ENCODE assay signal across 9 cellular contexts in genomic region chr17:76564991-76565727, GRCh38. TPM values are rescaled to one million over a fixed set of nuclear protein-coding genes. Genes with fewer than 3 reads are reported as not detected.
A peak's percentile ranks its signal among the peaks of the same experiment; 100 is the strongest.
DNase-seq lines count a peak whose midpoint lies in the region; ATAC-seq and TF ChIP-seq lines count a peak whose summit lies in the region.
"Not testable (repeated sequence)": the region's sequence is repeated elsewhere in the genome, so short reads cannot be mapped to it uniquely, and the experiment has no call there.
"Had no signal": no experiment of that assay in that cellular context is flagged by ENCODE, and none has a peak within 500 bp of the region (broad histone marks: within the 10 kb centered on the region; RNA-seq: fewer than 3 reads in every experiment).

No MANE protein-coding gene starts in this region.

- H3K27ac ChIP-seq in CD8-positive, alpha-beta memory T cell (ENCODE audit: low read depth, low read length); OCI-LY7 (ENCODE audit: low read depth, low read length, poor library complexity, severe bottlenecking): not testable (repeated sequence)

- H3K36me3 ChIP-seq in CD8-positive, alpha-beta memory T cell (ENCODE audit: insufficient read depth, low read length) = peaks cover 32% of the 10 kb centered on the region
- peaks cover 70% of the 10 kb centered on the region for H3K36me3 ChIP-seq in OCI-LY7 (ENCODE audit: insufficient read depth, low read length)
- H3K36me3 ChIP-seq in mucosa of descending colon (ENCODE audit: low read depth) = not testable (repeated sequence)

- H3K4me1 Mint-ChIP-seq in CD8-positive, alpha-beta memory T cell = peaks cover 56 to 72% (median 65%) of the 10 kb centered on the region in 3 donors
- H3K4me1 Mint-ChIP-seq in activated naive CD8-positive, alpha-beta T cell treated with anti-CD3 and anti-CD28 coated beads for 36 hours = peaks cover 57% of the 10 kb centered on the region

- H3K4me3 Mint-ChIP-seq in CD8-positive, alpha-beta memory T cell = peak overlapping the region in 1 of 7 donors; percentile 13
- not testable (repeated sequence) for H3K4me3 Mint-ChIP-seq in activated naive CD8-positive, alpha-beta T cell treated with anti-CD3 and anti-CD28 coated beads for 36 hours

- not testable (repeated sequence) for H3K9me2 ChIP-seq in OCI-LY7 (ENCODE audit: insufficient read depth, low read length)

- CTCF ChIA-PET in CD8-positive, alpha-beta memory T cell (lab: Charles Lee) = interaction anchor here (1.3 to 3.3 kb wide), 2 partner anchors 42 to 179 kb away, joined by 3 to 18 read pairs; no protein-coding TSS in a partner anchor
- CTCF ChIA-PET in OCI-LY7 (lab: Charles Lee; ENCODE audit: unreplicated experiment) = not testable (repeated sequence)

- peaks cover 36% of the 10 kb centered on the region for H3K4me1 ChIP-seq in CD8-positive, alpha-beta memory T cell (ENCODE audit: insufficient read depth, low read length)
- H3K4me1 ChIP-seq in OCI-LY7 (ENCODE audit: insufficient read depth, low read length, poor library complexity, severe bottlenecking) = peaks cover 48% of the 10 kb centered on the region
- H3K4me1 ChIP-seq in mucosa of descending colon (ENCODE audit: low read depth) = not testable (repeated sequence)

- intact Hi-C loops in OCI-LY7 (cut with micrococcal nuclease; ENCODE audit: unreplicated experiment); mucosa of descending colon (cut with DNase I, micrococcal nuclease): not testable (repeated sequence)

- peak overlapping the region in 7 of 8 donors; percentile 18 to 89 (median 80) for H3K27ac Mint-ChIP-seq in CD8-positive, alpha-beta memory T cell
- peak overlapping the region; percentile 23 for H3K27ac Mint-ChIP-seq in activated naive CD8-positive, alpha-beta T cell treated with anti-CD3 and anti-CD28 coated beads for 36 hours

- peaks cover 17 to 61% (median 21%) of the 10 kb centered on the region in 3 donors for H3K36me3 Mint-ChIP-seq in CD8-positive, alpha-beta memory T cell
- H3K36me3 Mint-ChIP-seq in activated naive CD8-positive, alpha-beta T cell treated with anti-CD3 and anti-CD28 coated beads for 36 hours = peaks cover 51% of the 10 kb centered on the region

- H3K27me3 Mint-ChIP-seq in CD8-positive, alpha-beta memory T cell; activated naive CD8-positive, alpha-beta T cell treated with anti-CD3 and anti-CD28 coated beads for 36 hours: not testable (repeated sequence)

- not testable (repeated sequence) for H3K4me3 ChIP-seq in CD8-positive, alpha-beta memory T cell (ENCODE audit: low read length); OCI-LY7 (ENCODE audit: low read depth, low read length, poor library complexity, severe bottlenecking); mucosa of descending colon

- not testable (repeated sequence) for H3K9me3 Mint-ChIP-seq in CD8-positive, alpha-beta memory T cell; activated naive CD8-positive, alpha-beta T cell treated with anti-CD3 and anti-CD28 coated beads for 36 hours

- not testable (repeated sequence) for H3K9me3 ChIP-seq in CD8-positive, alpha-beta memory T cell (ENCODE audit: low read length); OCI-LY7 (ENCODE audit: low read length); mucosa of descending colon

- H3K4me2 ChIP-seq in OCI-LY7 (ENCODE audit: low read length) = 0 out of 2 replicates have a peak overlapping the region, but pooled peaks have one; percentile 11

- not testable (repeated sequence) for TF ChIP-seq CTCF in OCI-LY7 (conservative IDR thresholded peaks at IDR 0.05; ENCODE audit: low read length); mucosa of descending colon (IDR thresholded peaks at IDR 0.05)

- ATAC-seq in activated CD4-positive, CD25-positive, alpha-beta regulatory T cell treated with anti-CD3 and anti-CD28 coated beads, Interleukin-2, amount 50 U/mL, for 24 hours = peak; percentile 86 to 87
- ATAC-seq in esophagus mucosa (peak; percentile 59), mucosa of descending colon (peak; percentile 35)
- ATAC-seq in stimulated activated naive CD8-positive, alpha-beta T cell treated with anti-CD3 and anti-CD28 coated beads, Interleukin-15, Interleukin-2, amounts not matched to agents 100 U/mL and 50 U/mL, for 24 hours = peak; percentile 58

- H2AFZ ChIP-seq in OCI-LY7 (ENCODE audit: low read length) = not testable (repeated sequence)

- H4K20me1 ChIP-seq in OCI-LY7 (ENCODE audit: insufficient read depth, low read length) = peaks cover 30% of the 10 kb centered on the region

- not testable (repeated sequence) for BruUV-seq in OCI-LY7 (replicated peaks; lab: Mats Ljungman, UMichigan)

- POLR2A ChIA-PET in CD8-positive, alpha-beta memory T cell (lab: Charles Lee) = not testable (repeated sequence)
- POLR2A ChIA-PET in OCI-LY7 (lab: Charles Lee) = interaction anchor here (3.6 kb wide), 1 partner anchor 8 kb away, joined by 21 read pairs; no protein-coding TSS in a partner anchor

- peak in 1 of 5 donors; percentile 27 for DNase-seq in CD8-positive, alpha-beta memory T cell
- peak; percentile 48 for DNase-seq in HT1080 (ENCODE audit: low read depth)
- not testable (repeated sequence) for DNase-seq in OCI-LY7 (ENCODE audit: low spot score); activated naive CD8-positive, alpha-beta T cell treated with anti-CD3 and anti-CD28 coated beads for 36 hours; mucosa of descending colon
- peak; percentile 46 for DNase-seq in stimulated activated naive CD8-positive, alpha-beta T cell treated with anti-CD3 and anti-CD28 coated beads, Interleukin-15, Interleukin-2, amounts not matched to agents 100 U/mL and 50 U/mL, for 24 hours

- H3K79me2 ChIP-seq in OCI-LY7 (ENCODE audit: insufficient read depth, low read depth, low read length) = peaks cover 27% of the 10 kb centered on the region

- H3K27me3 ChIP-seq in CD8-positive, alpha-beta memory T cell (ENCODE audit: insufficient read depth, low read length, poor library complexity, severe bottlenecking) = not testable (repeated sequence)

RNA-seq across cellular contexts. Expression of gene ST6GALNAC2, which starts 20.5 kb away (rescaled TPM):
- 1 to 10 TPM in 1 of 2 experiments, under 1 TPM in 1; 0.83 to 1.0 TPM for total RNA-seq in CD8-positive, alpha-beta memory T cell
- 2.9 TPM for polyA plus RNA-seq in CD8-positive, alpha-beta memory T cell
- total RNA-seq in HT1080 (2014; rRNA removed; shearing (Covaris generic)) = not detected in 2 replicates
- polyA plus RNA-seq in HT1080 (2015; cell fraction: cytosol; rRNA removed) = 0.20 TPM in 1 of 2 replicates, not detected in the other
- polyA plus RNA-seq in HT1080 (2015; cell fraction: nucleus; rRNA removed) = 0.20 TPM in 1 of 2 replicates, not detected in the other
- total RNA-seq in OCI-LY7 (2014; rRNA removed; shearing (Covaris generic)) = not detected in 2 replicates
- not detected in 2 replicates for total RNA-seq in OCI-LY7 (2022)
- not detected for total RNA-seq in activated naive CD8-positive, alpha-beta T cell treated with anti-CD3 and anti-CD28 coated beads for 36 hours
- 24.0 TPM for total RNA-seq in esophagus mucosa
- 10 to 100 TPM in 1 of 3 donors, 1 to 10 TPM in 2; 3.7 to 11.1 (median 4.3) TPM for total RNA-seq in mucosa of descending colon

RNA-seq across cellular contexts. Expression of gene PRCD, which starts 25.3 kb away (rescaled TPM):
- total RNA-seq in CD8-positive, alpha-beta memory T cell = under 1 TPM; 0.38 to 0.53 TPM
- polyA plus RNA-seq in CD8-positive, alpha-beta memory T cell = 1.2 TPM
- total RNA-seq in HT1080 (2014; rRNA removed; shearing (Covaris generic)) = 1.5 TPM in 1 of 2 replicates, not detected in the other
- polyA plus RNA-seq in HT1080 (2015; cell fraction: cytosol; rRNA removed) = 0.86 and 1.5 TPM in 2 replicates
- polyA plus RNA-seq in HT1080 (2015; cell fraction: nucleus; rRNA removed) = 0.72 and 0.79 TPM in 2 replicates
- total RNA-seq in OCI-LY7 (2014; rRNA removed; shearing (Covaris generic)) = 5.7 and 6.3 TPM in 2 replicates
- 11.7 and 15.9 TPM in 2 replicates for total RNA-seq in OCI-LY7 (2022)
- under 1 TPM; 0.36 to 0.66 TPM for total RNA-seq in activated naive CD8-positive, alpha-beta T cell treated with anti-CD3 and anti-CD28 coated beads for 36 hours
- 0.64 TPM for total RNA-seq in esophagus mucosa
- 1 to 10 TPM; 1.0 to 4.8 (median 1.6) TPM for total RNA-seq in mucosa of descending colon
- total RNA-seq: myocyte had no signal

RNA-seq across cellular contexts. Expression of gene CYGB, which starts 27.6 kb away (rescaled TPM):
- total RNA-seq in CD8-positive, alpha-beta memory T cell = not detected
- 0.23 TPM for polyA plus RNA-seq in CD8-positive, alpha-beta memory T cell
- total RNA-seq in HT1080 (2014; rRNA removed; shearing (Covaris generic)) = 0.14 and 0.37 TPM in 2 replicates
- polyA plus RNA-seq in HT1080 (2015; cell fraction: cytosol; rRNA removed) = 0.97 and 0.98 TPM in 2 replicates
- 0.37 and 0.87 TPM in 2 replicates for polyA plus RNA-seq in HT1080 (2015; cell fraction: nucleus; rRNA removed)
- total RNA-seq in OCI-LY7 (2014; rRNA removed; shearing (Covaris generic)) = 0.33 and 0.57 TPM in 2 replicates
- total RNA-seq in OCI-LY7 (2022) (0.22 and 0.44 TPM in 2 replicates), esophagus mucosa (2.6 TPM), mucosa of descending colon (10 to 100 TPM; 10.6 to 24.0 (median 15.1) TPM)
- under 1 TPM; 0.33 to 0.62 TPM for total RNA-seq in activated naive CD8-positive, alpha-beta T cell treated with anti-CD3 and anti-CD28 coated beads for 36 hours

Comparison
In these comparisons a context has a peak if more than half of its experiments do, and no peak if none do; other contexts are left out.
1. ATAC-seq: peak in every context shown above with its lines; median percentile 86 in activated CD4-positive, CD25-positive, alpha-beta regulatory T cell treated with anti-CD3 and anti-CD28 coated beads, Interleukin-2, amount 50 U/mL, for 24 hours; 59 in esophagus mucosa; 58 in stimulated activated naive CD8-positive, alpha-beta T cell treated with anti-CD3 and anti-CD28 coated beads, Interleukin-15, Interleukin-2, amounts not matched to agents 100 U/mL and 50 U/mL, for 24 hours; 35 in mucosa of descending colon.